Comparison of ENCODE assay signal across 9 cellular contexts in the genomic region with DNA sequence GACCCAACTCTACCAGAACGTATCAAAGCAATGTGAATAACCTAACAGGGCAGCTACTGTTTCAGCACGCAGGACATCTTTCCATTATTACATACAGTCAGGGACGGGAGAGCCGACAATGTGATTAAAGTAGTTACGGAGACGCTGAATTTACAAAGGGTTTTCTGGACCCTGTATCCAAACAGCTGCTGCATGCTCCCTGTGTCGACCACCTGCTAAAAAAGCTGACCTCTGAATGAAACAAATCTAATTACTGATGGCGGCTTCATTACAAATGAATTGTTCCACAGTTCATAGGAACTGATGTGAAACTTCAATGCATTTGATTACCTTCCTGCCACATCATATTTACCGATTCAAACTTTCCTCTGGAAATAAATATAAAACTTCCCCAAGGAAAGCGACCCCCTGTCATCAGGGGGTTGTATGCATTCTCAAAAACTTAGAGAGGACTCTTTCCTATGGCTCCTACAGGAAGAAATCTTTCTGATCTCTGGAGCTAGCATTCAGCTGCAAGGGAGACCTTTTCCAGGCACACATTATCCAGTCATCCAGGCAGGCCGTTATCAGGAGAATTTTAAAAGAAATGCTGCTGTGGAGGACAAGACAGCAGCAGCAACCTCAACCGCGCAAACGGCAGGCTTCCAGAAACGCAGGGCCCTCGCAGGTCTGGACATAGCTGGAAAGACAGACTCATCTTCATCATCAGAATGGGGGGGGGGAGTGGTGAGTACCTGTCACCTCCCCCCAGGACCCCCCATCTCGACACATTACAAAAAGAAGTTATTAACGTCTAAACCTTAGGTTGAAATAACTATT. TPM values are rescaled to one million over a fixed set of nuclear protein-coding genes. Genes with fewer than 3 reads are reported as not detected.
DNase-seq lines count a peak whose midpoint lies in the region; ATAC-seq, FAIRE-seq and TF ChIP-seq lines count a peak whose summit lies in the region.
"Had no signal": no experiment of that assay in that cellular context is flagged by ENCODE, and none has a peak within 500 bp of the region (broad histone marks: within the 10 kb centered on the region; RNA-seq: fewer than 3 reads in every experiment).

No MANE protein-coding gene starts in this region.

- H3K4me3 ChIP-seq in BE2C (ENCODE audit: low read depth, low read length) (peak overlapping the region; percentile 85), epithelial cell of proximal tubule (ENCODE audit: low read depth, low read length) (peak overlapping the region; percentile 78), neuron (ENCODE audit: low read length) (peak overlapping the region; percentile 78), pancreas (peak overlapping the region in 2 of 4 donors; percentile 71 to 72)

- no peak overlapping the region for H3K27ac ChIP-seq in pancreas

- TF ChIP-seq CTCF in BE2C (IDR thresholded peaks at IDR 0.05; ENCODE audit: low read depth, low read length) (no peak), epithelial cell of proximal tubule (conservative IDR thresholded peaks at IDR 0.05; ENCODE audit: low read depth, low read length) (no peak), pancreas (IDR thresholded peaks at IDR 0.05) (no peak)

- H3K4me1 ChIP-seq in BE2C: peaks cover 29% of the 10 kb centered on the region
- H3K4me1 ChIP-seq in neuron (ENCODE audit: insufficient read depth, low read length): peaks cover 41% of the 10 kb centered on the region
- H3K4me1 ChIP-seq in pancreas: peaks cover 0 to 3% (median 0%) of the 10 kb centered on the region in 3 donors

- WGBS in pancreas, 2 donors: 53 to 62% methylated on average over 18 of the region's 18 CpGs

- DNase-seq in BE2C (peak; percentile 75), NCI-H226 (peak; percentile 25), epithelial cell of proximal tubule (ENCODE audit: low read depth) (no peak), pancreas (no peak), NK-92 (lab: John Stamatoyannopoulos, UW; ENCODE audit: unreplicated experiment) (no peak)

- H3K27me3 ChIP-seq in BE2C: no peaks in the 10 kb centered on the region
- H3K27me3 ChIP-seq in neuron (ENCODE audit: insufficient read depth, low read length): no peaks in the 10 kb centered on the region
- H3K27me3 ChIP-seq in pancreas: no peaks in the 10 kb centered on the region

- FAIRE-seq in pancreas (lab: Jason Lieb, UNC): no peak
- FAIRE-seq: GM18507 had no signal

- H3K9me3 ChIP-seq in BE2C: no peaks in the 10 kb centered on the region
- no peaks in the 10 kb centered on the region for H3K9me3 ChIP-seq in neuron (ENCODE audit: low read length)
- no peaks in the 10 kb centered on the region for H3K9me3 ChIP-seq in pancreas

- ATAC-seq in GM18498 (IDR thresholded peaks at IDR 0.05; ENCODE audit: unreplicated experiment): no peak
- ATAC-seq in GM18873 (IDR thresholded peaks at IDR 0.05; ENCODE audit: low FRiP score, unreplicated experiment): no peak
- ATAC-seq in pancreas: no peak

- H3K36me3 ChIP-seq in BE2C: peaks cover 5% of the 10 kb centered on the region; the same call in 1 of the 2 replicates
- peaks cover 12% of the 10 kb centered on the region for H3K36me3 ChIP-seq in neuron (ENCODE audit: insufficient read depth, low read length)
- no peaks in the 10 kb centered on the region for H3K36me3 ChIP-seq in pancreas

- intact Hi-C loops in pancreas (cut with DNase I): no loop called here

- no peak overlapping the region for H2AFZ ChIP-seq in neuron (ENCODE audit: low read depth, low read length)

RNA-seq across cellular contexts. Expression of gene EFNB2, which starts 3.1 kb away (rescaled TPM):
- 15.5 TPM for polyA plus RNA-seq in BE2C (2012; ENCODE audit: insufficient read depth, insufficient read length, low read depth)
- total RNA-seq in epithelial cell of proximal tubule (25.6 and 56.9 TPM in 2 replicates), pancreas (1 to 10 TPM; 2.4 to 8.0 (median 2.9) TPM)
- 1 to 10 TPM; 3.0 to 4.4 TPM for polyA plus RNA-seq in pancreas

RNA-seq across cellular contexts. Expression of gene ARGLU1, which starts 35.6 kb away (rescaled TPM):
- 108 TPM for polyA plus RNA-seq in BE2C (2012; ENCODE audit: insufficient read depth, insufficient read length, low read depth)
- total RNA-seq in epithelial cell of proximal tubule: 43.0 and 46.3 TPM in 2 replicates
- total RNA-seq in pancreas: 10 to 100 TPM; 15.9 to 42.4 (median 24.2) TPM
- polyA plus RNA-seq in pancreas: 10 to 100 TPM; 53.8 to 96.1 TPM

Comparison
In these comparisons a context has a peak if more than half of its experiments do, and no peak if none do; other contexts are left out.
1. DNase-seq: peak in BE2C (single experiment) and NCI-H226 (single experiment); none in epithelial cell of proximal tubule (single experiment), pancreas (0 of 6) and NK-92 (single experiment).